Comparison of ENCODE assay signal across 29 cellular contexts in the genomic region with DNA sequence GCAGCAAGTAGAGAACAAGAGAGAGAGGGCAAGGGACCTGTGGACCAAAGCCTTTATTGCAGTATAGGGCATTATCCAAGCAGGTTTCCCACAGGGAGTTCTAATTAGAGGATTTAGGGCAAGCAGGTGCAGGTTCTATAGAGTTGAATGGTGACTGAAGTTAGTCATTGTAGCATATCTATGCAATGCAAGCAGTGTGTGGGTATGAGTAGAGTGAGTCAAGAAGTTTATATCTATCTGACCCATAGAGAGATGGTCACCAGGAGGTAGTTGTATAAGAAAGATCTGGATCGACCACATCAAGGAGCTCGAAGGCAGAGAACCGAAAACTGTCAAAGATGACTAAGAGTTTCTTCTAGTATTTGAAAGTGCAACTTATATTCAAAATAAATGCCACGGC.
"Had no signal": no experiment of that assay in that cellular context is flagged by ENCODE, and none has a peak within 500 bp of the region (broad histone marks: within the 10 kb centered on the region; RNA-seq: fewer than 3 reads in every experiment).

No MANE protein-coding gene starts in this region.

- DNase-seq: dermis blood vessel endothelial cell; effector memory CD4-positive, alpha-beta T cell; erythroblast; esophagus squamous epithelium; foreskin melanocyte; glutamatergic neuron; heart right ventricle; hippocampal formation; left cardiac atrium; left lung; mesenchymal stem cell; mucosa of descending colon; naive thymus-derived CD4-positive, alpha-beta T cell; nucleus accumbens; ovary; posterior cingulate gyrus; psoas muscle; right cardiac atrium; sigmoid colon; stimulated activated CD4-positive, alpha-beta T cell treated with anti-CD3 and anti-CD28 coated beads, Interleukin-2, amount 100 ng/mL, for 24 hours; stimulated activated CD4-positive, alpha-beta T cell treated with anti-CD3 and anti-CD28 coated beads, Interleukin-4, amount 100 ng/mL, for 24 hours; transverse colon; upper lobe of right lung; uterus had no signal

- H3K36me3 ChIP-seq: heart right ventricle, left lung, ovary, sigmoid colon, transverse colon, upper lobe of right lung, uterus had no signal

- ATAC-seq: heart right ventricle; left cardiac atrium; left lung; mucosa of descending colon; naive thymus-derived CD4-positive, alpha-beta T cell; psoas muscle; right cardiac atrium; stimulated activated memory B cell treated with anti-CD40 and anti-IgM and Interleukin-4, amounts not matched to agents 10 μg/mL and 1 μg/mL and 100 μg/mL, for 72 hours; upper lobe of right lung had no signal

- H3K4me1 ChIP-seq: esophagus squamous epithelium, heart right ventricle, left lung, psoas muscle, sigmoid colon, suprapubic skin, transverse colon, upper lobe of right lung, uterus had no signal

- H3K4me3 ChIP-seq: coronary artery, esophagus squamous epithelium, heart right ventricle, left lung, mucosa of descending colon, ovary, psoas muscle, sigmoid colon, suprapubic skin, transverse colon, upper lobe of right lung, uterus had no signal

- H3K27ac ChIP-seq: coronary artery, esophagus squamous epithelium, heart right ventricle, left lung, ovary, psoas muscle, sigmoid colon, suprapubic skin, transverse colon, upper lobe of right lung, uterus had no signal

- H3K27me3 ChIP-seq: esophagus squamous epithelium, heart right ventricle, left lung, ovary, sigmoid colon, suprapubic skin, transverse colon, upper lobe of right lung, uterus had no signal

- FAIRE-seq: endothelial cell of umbilical vein, islet of Langerhans had no signal

- H3K9me3 ChIP-seq: esophagus squamous epithelium, mucosa of descending colon, ovary, psoas muscle, sigmoid colon, suprapubic skin, transverse colon, upper lobe of right lung, uterus had no signal
